12 cellular contexts compared by ENCODE assay signal in genomic region chr21:41613421-41613998, GRCh38.
DNase-seq lines count a peak whose midpoint lies in the region; ATAC-seq and TF ChIP-seq lines count a peak whose summit lies in the region.
"Had no signal": no experiment of that assay in that cellular context is flagged by ENCODE, and none has a peak within 500 bp of the region (broad histone marks: within the 10 kb centered on the region; RNA-seq: fewer than 3 reads in every experiment).

No MANE protein-coding gene starts in this region.

- H3K9me3 ChIP-seq in AG04450 (ENCODE audit: control insufficient read depth, insufficient read depth, low read length) (no peaks in the 10 kb centered on the region), SJSA1 (replicated peaks) (no peaks in the 10 kb centered on the region), gastroesophageal sphincter (no peaks in the 10 kb centered on the region), T-helper 17 cell (ENCODE audit: control insufficient read depth, low read length, poor library complexity, severe bottlenecking) (no peaks in the 10 kb centered on the region)

- CTCF ChIA-PET in AG04450 (lab: Charles Lee) = interaction anchor here (0.6 to 5.7 kb wide), 33 partner anchors 8 to 645 kb away, joined by 3 to 79 read pairs (median 5); no protein-coding TSS in a partner anchor

- H3K27me3 ChIP-seq in AG04450 (ENCODE audit: control insufficient read depth, insufficient read depth, low read length) = peaks cover 12% of the 10 kb centered on the region
- no peaks in the 10 kb centered on the region for H3K27me3 ChIP-seq in SJSA1 (replicated peaks)
- peaks cover 17% of the 10 kb centered on the region for H3K27me3 ChIP-seq in gastroesophageal sphincter
- H3K27me3 ChIP-seq in rectal smooth muscle tissue (ENCODE audit: control insufficient read depth, insufficient read depth, low read length) = no peaks in the 10 kb centered on the region

- TF ChIP-seq CTCF in AG04450 (IDR thresholded peaks at IDR 0.05; ENCODE audit: low read depth, low read length) = no peak
- no peak for TF ChIP-seq CTCF in gastroesophageal sphincter (IDR thresholded peaks at IDR 0.05)

- peaks cover 38% of the 10 kb centered on the region for H3K4me1 ChIP-seq in SJSA1 (replicated peaks)
- H3K4me1 ChIP-seq in gastroesophageal sphincter = peaks cover 0 to 43% (median 26%) of the 10 kb centered on the region in 3 donors
- peaks cover 9% of the 10 kb centered on the region for H3K4me1 ChIP-seq in rectal smooth muscle tissue (ENCODE audit: control insufficient read depth, insufficient read depth, low read length)

- H3K9ac ChIP-seq in rectal smooth muscle tissue (ENCODE audit: low read length) = no peak overlapping the region

- H3K36me3 ChIP-seq in SJSA1 = no peaks in the 10 kb centered on the region
- H3K36me3 ChIP-seq in gastroesophageal sphincter = no peaks in the 10 kb centered on the region
- no peaks in the 10 kb centered on the region for H3K36me3 ChIP-seq in rectal smooth muscle tissue (ENCODE audit: control insufficient read depth, insufficient read depth, low read length)
- H3K36me3 ChIP-seq: cardiac muscle cell had no signal

- WGBS in gastroesophageal sphincter (ENCODE audit: low coverage in 1 of 2), 2 donors = 93% methylated on average over 20 of the region's 24 CpGs; no CpG with 5 or more reads in 1 of the 2 donors

- H3K27ac Mint-ChIP-seq in T-helper 17 cell = no peak overlapping the region
- H3K27ac Mint-ChIP-seq: activated naive CD4-positive, alpha-beta T cell treated with anti-CD3 and anti-CD28 coated beads for 36 hours had no signal

- TF ChIP-seq EP300 in gastroesophageal sphincter (IDR thresholded peaks at IDR 0.05) = no peak

- no peak for TF ChIP-seq POLR2A in gastroesophageal sphincter (IDR thresholded peaks at IDR 0.05)

- peaks cover 59% of the 10 kb centered on the region for H3K27me3 Mint-ChIP-seq in T-helper 17 cell

- no peak for ATAC-seq in gastroesophageal sphincter
- no peak for ATAC-seq in T-helper 17 cell
- ATAC-seq in HG02763 (IDR thresholded peaks at IDR 0.05; ENCODE audit: unreplicated experiment) = no peak
- ATAC-seq in HG03457 (IDR thresholded peaks at IDR 0.05; ENCODE audit: unreplicated experiment) = no peak

- DNase-seq in AG04450 (ENCODE audit: low read depth, low spot score) (no peak), SJSA1 (ENCODE audit: low read depth in 1 of 2, low spot score in 2 of 2) (no peak), T-helper 17 cell (no peak), dermis blood vessel endothelial cell (no peak)
- DNase-seq: activated naive CD4-positive, alpha-beta T cell treated with anti-CD3 and anti-CD28 coated beads for 36 hours; NCI-H1694 treated with DMSO at 0.1 percent for 48 hours; SIG-M5 had no signal

- H3K4me1 Mint-ChIP-seq in T-helper 17 cell = no peaks in the 10 kb centered on the region

- H3K4me3 ChIP-seq in AG04450 (ENCODE audit: low read depth, low read length) (no peak overlapping the region), SJSA1 (no peak overlapping the region), gastroesophageal sphincter (no peak overlapping the region), rectal smooth muscle tissue (ENCODE audit: low read length) (no peak overlapping the region)
- H3K4me3 ChIP-seq: cardiac muscle cell had no signal

- peak overlapping the region; percentile 68 for H3K27ac ChIP-seq in AG04450 (ENCODE audit: low read depth, low read length)
- H3K27ac ChIP-seq in SJSA1 = peak overlapping the region; percentile 38; the same call in 1 of the 2 replicates
- H3K27ac ChIP-seq in gastroesophageal sphincter = peak overlapping the region in 3 of 4 donors; percentile 67 to 76 (median 72)
- peak overlapping the region; percentile 11 for H3K27ac ChIP-seq in rectal smooth muscle tissue (ENCODE audit: low read depth, low read length)
- H3K27ac ChIP-seq: cardiac muscle cell had no signal

- H3K36me3 Mint-ChIP-seq in T-helper 17 cell (ENCODE audit: low read depth) = no peaks in the 10 kb centered on the region

- H3K4me3 Mint-ChIP-seq in T-helper 17 cell = no peak overlapping the region
- H3K4me3 Mint-ChIP-seq: activated naive CD4-positive, alpha-beta T cell treated with anti-CD3 and anti-CD28 coated beads for 36 hours had no signal

- POLR2A ChIA-PET in AG04450 (lab: Yijun Ruan, JAX) = interaction anchor here (1.2 kb wide), 1 partner anchor 155 kb away, joined by 4 read pairs; no protein-coding TSS in a partner anchor

Comparison
In these comparisons a context has a peak if more than half of its experiments do, and no peak if none do; other contexts are left out.
1. H3K27ac ChIP-seq: peak in every context shown above with its lines; median percentile 72 in gastroesophageal sphincter; 68 in AG04450; 38 in SJSA1; 11 in rectal smooth muscle tissue.